In the genomic region with DNA sequence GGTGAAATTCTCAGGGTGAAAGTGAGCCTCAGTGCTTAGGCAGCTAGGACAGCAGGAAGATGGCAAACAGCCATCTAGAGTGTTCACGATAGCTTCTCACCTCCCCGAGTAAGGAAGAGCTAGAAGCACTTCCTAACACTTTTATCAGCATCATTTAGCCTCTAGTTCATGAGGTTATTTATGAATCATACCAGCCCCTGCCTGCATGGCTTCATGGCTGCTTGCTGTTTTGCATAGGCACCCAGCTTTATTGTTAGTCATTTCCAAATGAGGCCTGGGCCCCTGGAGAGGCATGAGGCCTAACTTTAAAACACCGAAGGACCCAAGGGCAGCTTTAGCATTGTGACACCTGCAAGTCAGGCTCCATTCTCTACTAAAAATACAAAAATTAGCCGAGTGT, we compare ENCODE assay signal across 16 cellular contexts.
DNase-seq lines count a peak whose midpoint lies in the region; ATAC-seq and TF ChIP-seq lines count a peak whose summit lies in the region.
"Had no signal": no experiment of that assay in that cellular context is flagged by ENCODE, and none has a peak within 500 bp of the region (broad histone marks: within the 10 kb centered on the region; RNA-seq: fewer than 3 reads in every experiment).

No MANE protein-coding gene starts in this region.

- H3K23ac ChIP-seq in mesendoderm (ENCODE audit: low read length): no peak overlapping the region

- intact Hi-C loops in aorta (cut with DNase I): loop anchor here in 1 of 2 donors (5.0 kb wide), 1 partner anchor 588 kb away; the partner anchor contains the start of gene SLIT3

- H2BK5ac ChIP-seq in mesendoderm (ENCODE audit: low read length): no peak overlapping the region

- H3K18ac ChIP-seq in mesendoderm (ENCODE audit: low read length): no peak overlapping the region

- H4K5ac ChIP-seq in mesendoderm (ENCODE audit: low read length): no peak overlapping the region

- no peak overlapping the region for H3K9ac ChIP-seq in mesendoderm (ENCODE audit: low read length)
- H3K9ac ChIP-seq: parathyroid adenoma had no signal

- H2BK15ac ChIP-seq in mesendoderm (replicated peaks; ENCODE audit: low read depth): no peak overlapping the region

- H3K4me3 ChIP-seq in MG63 (no peak overlapping the region), foreskin fibroblast (ENCODE audit: low read depth in 1 of 2, low read length in 2 of 2) (no peak overlapping the region), mesendoderm (ENCODE audit: low read length) (no peak overlapping the region), aorta (ENCODE audit: low read length in 2 of 2) (no peak overlapping the region)

- no peak overlapping the region for H3K4me2 ChIP-seq in mesendoderm (ENCODE audit: low read length)

- DNase-seq in Daoy (ENCODE audit: low read depth) (peak; percentile 64), MG63 (peak; percentile 25), foreskin fibroblast (peak; percentile 36 to 56), globus pallidus (ENCODE audit: low spot score) (no peak), mesendoderm (no peak), epidermal melanocyte (ENCODE audit: insufficient read length, low spot score) (no peak), aorta (no peak)
- DNase-seq: activated CD4-positive, alpha-beta memory T cell treated with anti-CD3 and anti-CD28 coated beads for 36 hours; activated naive CD8-positive, alpha-beta T cell treated with anti-CD3 and anti-CD28 coated beads, Interleukin-2, amount 50 U/mL, for 24 hours; GF-D8; NCI-H1930; stimulated activated CD4-positive, alpha-beta T cell treated with anti-CD3 and anti-CD28 coated beads, Interleukin-2, amount 100 ng/mL, for 48 hours; stimulated activated naive CD4-positive, alpha-beta T cell treated with Interleukin-2 at 50 U/mL for 16 hours; T-helper 1 cell had no signal

- no peak overlapping the region for H3K4ac ChIP-seq in mesendoderm (ENCODE audit: low read depth, low read length)

- H3K79me1 ChIP-seq in mesendoderm (ENCODE audit: low read length): no peaks in the 10 kb centered on the region

- H3K56ac ChIP-seq in mesendoderm (ENCODE audit: low read length): no peak overlapping the region

- H3K27me3 ChIP-seq in MG63 (no peaks in the 10 kb centered on the region), mesendoderm (ENCODE audit: insufficient read depth, low read length, poor library complexity) (no peaks in the 10 kb centered on the region), aorta (ENCODE audit: control insufficient read depth in 1 of 2, insufficient read depth in 2 of 2, low read length in 1 of 2) (no peaks in the 10 kb centered on the region)

- ATAC-seq in GM21390 (IDR thresholded peaks at IDR 0.05; ENCODE audit: unreplicated experiment) (peak; percentile 53), aorta (ENCODE audit: low FRiP score) (no peak)
- ATAC-seq: activated naive CD8-positive, alpha-beta T cell treated with anti-CD3 and anti-CD28 coated beads, Interleukin-2, amount 50 U/mL, for 24 hours had no signal

- no peak for TF ChIP-seq CTCF in foreskin fibroblast (IDR thresholded peaks at IDR 0.05; ENCODE audit: low read depth, low read length)

- H4K8ac ChIP-seq in mesendoderm (ENCODE audit: low read depth, low read length): no peak overlapping the region

- H3K4me1 ChIP-seq in mesendoderm (ENCODE audit: control insufficient read depth, low read depth, low read length) (no peaks in the 10 kb centered on the region), aorta (ENCODE audit: control insufficient read depth in 1 of 2, insufficient read depth in 2 of 2, low read length in 2 of 2) (no peaks in the 10 kb centered on the region)
- H3K4me1 ChIP-seq: parathyroid adenoma had no signal

- H3K36me3 ChIP-seq in MG63 (no peaks in the 10 kb centered on the region), mesendoderm (ENCODE audit: control insufficient read depth, insufficient read depth, low read length) (no peaks in the 10 kb centered on the region), aorta (ENCODE audit: control insufficient read depth in 1 of 2, insufficient read depth in 2 of 2, low read length in 1 of 2) (no peaks in the 10 kb centered on the region)

- H2BK120ac ChIP-seq in mesendoderm (ENCODE audit: low read depth, low read length): no peak overlapping the region

- H3K9me3 ChIP-seq in MG63: no peaks in the 10 kb centered on the region
- H3K9me3 ChIP-seq in aorta (ENCODE audit: control insufficient read depth, low read length): no peaks in the 10 kb centered on the region

- WGBS in mesendoderm (ENCODE audit: extremely low coverage, insufficient coverage, low lambda C conversion rate): no CpG with 5 or more reads among the region's 4 CpGs
- 67 to 83% methylated on average over 4 of the region's 4 CpGs for WGBS in aorta, 2 donors

- H3K27ac ChIP-seq in mesendoderm (ENCODE audit: low read depth, low read length) (no peak overlapping the region), aorta (ENCODE audit: low read depth in 1 of 2, low read length in 2 of 2) (no peak overlapping the region)
- H3K27ac ChIP-seq: parathyroid adenoma had no signal

- H2AK5ac ChIP-seq in mesendoderm (ENCODE audit: low read length): no peak overlapping the region

- no peaks in the 10 kb centered on the region for H3K79me2 ChIP-seq in mesendoderm (ENCODE audit: control insufficient read depth, insufficient read depth, low read length)
- H3K79me2 ChIP-seq: parathyroid adenoma had no signal

Comparison
In these comparisons a context has a peak if more than half of its experiments do, and no peak if none do; other contexts are left out.
1. DNase-seq: peak in Daoy (single experiment), MG63 (single experiment) and foreskin fibroblast (2 of 2); none in globus pallidus (single experiment), mesendoderm (single experiment), epidermal melanocyte (single experiment) and aorta (0 of 2).